ENCODE assay signal across 8 cellular contexts in the genomic region with DNA sequence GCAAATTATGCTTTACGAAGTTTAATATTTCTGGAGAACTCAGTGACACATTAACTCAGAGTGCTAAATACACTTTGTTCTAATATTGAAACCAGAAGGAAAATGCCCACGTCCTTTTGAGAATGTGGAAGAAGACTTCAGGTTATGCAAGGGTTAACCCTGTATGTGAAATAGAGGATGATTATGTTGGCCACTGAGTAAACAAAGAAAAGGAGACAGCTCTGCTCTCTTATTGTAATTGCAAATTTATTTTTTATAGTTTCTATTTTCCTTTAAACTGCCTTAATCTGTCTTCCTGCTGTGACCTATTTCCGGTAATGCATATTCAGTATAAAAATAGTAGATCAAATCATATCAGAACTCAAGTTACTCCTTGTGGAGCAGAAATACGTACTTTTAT.
"Had no signal": no experiment of that assay in that cellular context is flagged by ENCODE, and none has a peak within 500 bp of the region (broad histone marks: within the 10 kb centered on the region; RNA-seq: fewer than 3 reads in every experiment).

No MANE protein-coding gene starts in this region.

- H3K9me3 Mint-ChIP-seq: HFFc6 had no signal

- H3K9me3 ChIP-seq: HAP-1 had no signal

- H3K27me3 Mint-ChIP-seq: IgD-negative memory B cell had no signal

- DNase-seq: GOT3, H7, HFFc6 had no signal

- H3K36me3 Mint-ChIP-seq: IgD-negative memory B cell had no signal

- H3K4me3 Mint-ChIP-seq: HFFc6, IgD-negative memory B cell had no signal

- H3K27ac Mint-ChIP-seq: HFFc6, IgD-negative memory B cell had no signal

- H3K27ac ChIP-seq: HL-60 had no signal

- ATAC-seq: HCT116, HepG2 had no signal

- H3K36me3 ChIP-seq: HAP-1 had no signal

- H3K4me3 ChIP-seq: HAP-1 had no signal

- H3K4me1 ChIP-seq: HAP-1 had no signal

- FAIRE-seq: HepG2 had no signal
